ENCODE assay signal across 15 cellular contexts in genomic region chr7:20228654-20229053, GRCh38. TPM values are rescaled to one million over a fixed set of nuclear protein-coding genes. Genes with fewer than 3 reads are reported as not detected.
DNase-seq lines count a peak whose midpoint lies in the region; ATAC-seq, FAIRE-seq and TF ChIP-seq lines count a peak whose summit lies in the region.
"Had no signal": no experiment of that assay in that cellular context is flagged by ENCODE, and none has a peak within 500 bp of the region (broad histone marks: within the 10 kb centered on the region; RNA-seq: fewer than 3 reads in every experiment).

No MANE protein-coding gene starts in this region.

- no peaks in the 10 kb centered on the region for H3K79me2 ChIP-seq in astrocyte (ENCODE audit: insufficient read depth, low read length)
- no peaks in the 10 kb centered on the region for H3K79me2 ChIP-seq in neural progenitor cell (ENCODE audit: low read depth)

- H3K27me3 ChIP-seq in IMR-90 (ENCODE audit: control insufficient read depth, insufficient read depth, low read length) = no peaks in the 10 kb centered on the region
- no peaks in the 10 kb centered on the region for H3K27me3 ChIP-seq in astrocyte (ENCODE audit: insufficient read depth, low read length)
- no peaks in the 10 kb centered on the region for H3K27me3 ChIP-seq in neural progenitor cell
- H3K27me3 ChIP-seq: BE2C had no signal

- no peak overlapping the region for H3K23ac ChIP-seq in IMR-90 (ENCODE audit: low read depth, low read length)

- H4K20me1 ChIP-seq in IMR-90 (ENCODE audit: insufficient read depth, low read length) (no peaks in the 10 kb centered on the region), astrocyte (ENCODE audit: insufficient read depth, low read length) (no peaks in the 10 kb centered on the region), neural progenitor cell (ENCODE audit: low read depth) (no peaks in the 10 kb centered on the region)

- no peak overlapping the region for H3K9ac ChIP-seq in IMR-90 (ENCODE audit: low read depth, low read length)
- no peak overlapping the region for H3K9ac ChIP-seq in astrocyte (ENCODE audit: low read length)
- H3K9ac ChIP-seq in neural progenitor cell = no peak overlapping the region

- no peak overlapping the region for H3K27ac ChIP-seq in IMR-90 (ENCODE audit: insufficient read depth, low read length)
- no peak overlapping the region for H3K27ac ChIP-seq in astrocyte (ENCODE audit: low read depth, low read length)
- no peak overlapping the region for H3K27ac ChIP-seq in neural progenitor cell
- H3K27ac ChIP-seq: A549, C4-2B, HL-60 had no signal

- TF ChIP-seq RAD21 in IMR-90 (IDR thresholded peaks at IDR 0.05; ENCODE audit: low read length) = no peak

- no TSS peak for BruUV-seq in IMR-90 (replicated peaks; lab: Mats Ljungman, UMichigan)

- H3K27ac Mint-ChIP-seq in astrocyte (ENCODE audit: unreplicated experiment) (peak overlapping the region; percentile 38), neural progenitor cell (no peak overlapping the region)
- H3K27ac Mint-ChIP-seq: CD4-positive, alpha-beta memory T cell had no signal

- dilution Hi-C loops in IMR-90 (cut with HindIII; ENCODE audit: low sequenced_read_pairs, unreplicated experiment) = no loop called here

- H3K4me1 Mint-ChIP-seq in astrocyte (ENCODE audit: low read depth, unreplicated experiment) (peaks cover 16% of the 10 kb centered on the region), neural progenitor cell (peaks cover 8% of the 10 kb centered on the region)
- H3K4me1 Mint-ChIP-seq: CD4-positive, alpha-beta memory T cell had no signal

- H2BK5ac ChIP-seq in IMR-90 (ENCODE audit: low read depth, low read length, poor library complexity, severe bottlenecking) = no peak overlapping the region

- H2AFZ ChIP-seq in IMR-90 (replicated peaks; ENCODE audit: low read length, poor library complexity) (no peak overlapping the region), astrocyte (ENCODE audit: low read depth, low read length) (no peak overlapping the region), neural progenitor cell (replicated peaks) (no peak overlapping the region)

- H3K9me3 Mint-ChIP-seq in astrocyte (ENCODE audit: unreplicated experiment) = peaks cover 1% of the 10 kb centered on the region
- no peaks in the 10 kb centered on the region for H3K9me3 Mint-ChIP-seq in neural progenitor cell

- H3K18ac ChIP-seq in IMR-90 (ENCODE audit: low read depth, low read length) = peak overlapping the region; percentile 79

- H3K4me2 ChIP-seq in IMR-90 (ENCODE audit: low read depth, low read length) (no peak overlapping the region), astrocyte (ENCODE audit: low read length) (no peak overlapping the region), neural progenitor cell (peak overlapping the region; percentile 1)
- H3K4me2 ChIP-seq: A549 had no signal

- no peaks in the 10 kb centered on the region for H3K9me3 ChIP-seq in IMR-90 (ENCODE audit: control insufficient read depth, insufficient read depth, low read length)
- H3K9me3 ChIP-seq in astrocyte (ENCODE audit: insufficient read depth, low read depth, low read length) = no peaks in the 10 kb centered on the region
- H3K9me3 ChIP-seq in neural progenitor cell (ENCODE audit: low read depth) = no peaks in the 10 kb centered on the region
- H3K9me3 ChIP-seq: A549, BE2C had no signal

- DNase-seq in IMR-90 (no peak), astrocyte (ENCODE audit: low read depth) (no peak), neural progenitor cell (ENCODE audit: low spot score) (peak; percentile 32), DMS114 treated with DMSO at 0.1 percent for 48 hours (lab: John Stamatoyannopoulos, UW; ENCODE audit: unreplicated experiment) (no peak), SK-N-DZ (ENCODE audit: low spot score) (no peak), medulla oblongata (ENCODE audit: extremely low spot score) (no peak)
- DNase-seq in activated CD8-positive, alpha-beta memory T cell treated with anti-CD3 and anti-CD28 coated beads for 24 hours = no peak
- DNase-seq: BE2C; CD4-positive, alpha-beta memory T cell; KG1 had no signal

- intact Hi-C loops in IMR-90 (cut with micrococcal nuclease) = no loop called here

- H3K4me3 ChIP-seq in IMR-90 (ENCODE audit: insufficient read depth, low read depth, low read length) = no peak overlapping the region
- no peak overlapping the region for H3K4me3 ChIP-seq in astrocyte (ENCODE audit: insufficient read depth, low read depth, low read length)
- no peak overlapping the region for H3K4me3 ChIP-seq in neural progenitor cell
- H3K4me3 ChIP-seq: A549 had no signal

- peak overlapping the region; percentile 62; the same call in 1 of the 2 replicates for H4K5ac ChIP-seq in IMR-90 (ENCODE audit: low read depth, low read length)

- H3K79me1 ChIP-seq in IMR-90 (ENCODE audit: low read depth in 1 of 2, low read length in 2 of 2) = no peaks in the 10 kb centered on the region

- in situ Hi-C loops in IMR-90 (cut with MboI; ENCODE audit: low sequenced_read_pairs) = no loop called here

- peak overlapping the region in 1 of 2 experiments; percentile 46; a peak in 1 of 4 replicates for H4K8ac ChIP-seq in IMR-90 (ENCODE audit: low read depth in 2 of 2, low read length in 2 of 2)

- H3K27me3 Mint-ChIP-seq in astrocyte (ENCODE audit: low read depth, unreplicated experiment) (no peaks in the 10 kb centered on the region), neural progenitor cell (ENCODE audit: insufficient read depth, low read depth) (no peaks in the 10 kb centered on the region)
- H3K27me3 Mint-ChIP-seq: CD4-positive, alpha-beta memory T cell had no signal

- peak overlapping the region; percentile 17; the same call in 1 of the 2 replicates for H3K4ac ChIP-seq in IMR-90 (ENCODE audit: low read depth, low read length)

- H3K36me3 ChIP-seq in IMR-90 (ENCODE audit: control insufficient read depth, insufficient read depth, low read length) (no peaks in the 10 kb centered on the region), astrocyte (ENCODE audit: insufficient read depth, low read length) (no peaks in the 10 kb centered on the region), neural progenitor cell (no peaks in the 10 kb centered on the region)
- H3K36me3 ChIP-seq: BE2C had no signal

- H2BK15ac ChIP-seq in IMR-90 (ENCODE audit: low read depth, low read length) = peak overlapping the region; percentile 44; the same call in 1 of the 3 replicates

- H3K9me1 ChIP-seq in IMR-90 (ENCODE audit: insufficient read depth, low read length) = no peaks in the 10 kb centered on the region

- POLR2A ChIA-PET in IMR-90 (lab: Charles Lee; ENCODE audit: unreplicated experiment) = no interaction called here

- TF ChIP-seq POLR2A in IMR-90 (IDR thresholded peaks at IDR 0.05; ENCODE audit: low read depth, low read length) = no peak

- peaks cover 2% of the 10 kb centered on the region; the same call in 1 of the 2 replicates for H3K4me1 ChIP-seq in IMR-90 (ENCODE audit: control insufficient read depth, insufficient read depth, low read length)
- peaks cover 9% of the 10 kb centered on the region for H3K4me1 ChIP-seq in astrocyte (ENCODE audit: insufficient read depth, low read length)
- H3K4me1 ChIP-seq in neural progenitor cell = peaks cover 7% of the 10 kb centered on the region
- H3K4me1 ChIP-seq: A549 had no signal

- no peaks in the 10 kb centered on the region for H3F3A ChIP-seq in neural progenitor cell (ENCODE audit: low read depth)

- H3K36me3 Mint-ChIP-seq in astrocyte (ENCODE audit: low read depth, unreplicated experiment) (no peaks in the 10 kb centered on the region), neural progenitor cell (no peaks in the 10 kb centered on the region)
- H3K36me3 Mint-ChIP-seq: CD4-positive, alpha-beta memory T cell had no signal

- no peak for FAIRE-seq in astrocyte (lab: Jason Lieb, UNC)
- FAIRE-seq: A549, D721Med had no signal

- ATAC-seq in IMR-90 (ENCODE audit: low read depth) = no peak
- ATAC-seq: A549, HCT116 had no signal

- H3K56ac ChIP-seq in IMR-90 (ENCODE audit: extremely low read depth, insufficient read depth, low read length) = no peak overlapping the region

- no peak overlapping the region for H2BK20ac ChIP-seq in IMR-90 (ENCODE audit: low read depth, low read length)

- TF ChIP-seq CTCF in IMR-90 (conservative IDR thresholded peaks at IDR 0.05; ENCODE audit: low read depth, low read length) = no peak
- no peak for TF ChIP-seq CTCF in astrocyte (IDR thresholded peaks at IDR 0.05; ENCODE audit: insufficient read depth, low read depth, low read length)
- TF ChIP-seq CTCF in neural progenitor cell (IDR thresholded peaks at IDR 0.05) = no peak

- peak overlapping the region; percentile 29; the same call in 1 of the 2 replicates for H2BK120ac ChIP-seq in IMR-90 (ENCODE audit: low read depth, low read length)

- H2AK9ac ChIP-seq in IMR-90 (replicated peaks; ENCODE audit: low read depth, low read length, poor library complexity) = no peak overlapping the region

- H3K4me3 Mint-ChIP-seq in astrocyte (ENCODE audit: unreplicated experiment) = no peak overlapping the region
- H3K4me3 Mint-ChIP-seq in neural progenitor cell = no peak overlapping the region
- H3K4me3 Mint-ChIP-seq: CD4-positive, alpha-beta memory T cell had no signal

- H3K14ac ChIP-seq in IMR-90 (replicated peaks; ENCODE audit: low read depth, low read length) = no peak overlapping the region

- no peak overlapping the region for H4K91ac ChIP-seq in IMR-90 (ENCODE audit: insufficient read depth, low read depth, low read length)

- no peak overlapping the region; the same call in 1 of the 2 replicates for H2AK5ac ChIP-seq in IMR-90 (ENCODE audit: low read depth, low read length)

- CTCF ChIA-PET in IMR-90 (lab: Yijun Ruan, JAX) = no interaction called here

TF ChIP-seq in IMR-90, 13 proteins besides CTCF, POLR2A, EP300 and RAD21 (continues in another document):
- TF ChIP-seq ELK1 (IDR thresholded peaks at IDR 0.05; ENCODE audit: borderline replicate concordance, low read depth, low read length) = no peak

RNA-seq across cellular contexts. Expression of gene MACC1, which starts 11.5 kb away (rescaled TPM):
- total RNA-seq in IMR-90 (2012; rRNA removed) (under 0.01 TPM in 2 replicates), astrocyte (0.19 and 2.0 TPM in 2 replicates), neural progenitor cell (ENCODE audit: low replicate concordance) (5.7 and 7.2 TPM in 2 replicates)
- not detected in 2 replicates for polyA plus RNA-seq in IMR-90 (2012; rRNA removed)
- polyA plus RNA-seq in IMR-90 (2012; cell fraction: cytosol; rRNA removed) = not detected in 2 replicates
- polyA plus RNA-seq in IMR-90 (2012; cell fraction: nucleus; rRNA removed; ENCODE audit: low replicate concordance) = 0.01 TPM in 1 of 2 replicates, not detected in the other
- polyA plus RNA-seq in SK-N-DZ (2014; cell fraction: cytosol; rRNA removed) = not detected in 2 replicates
- polyA plus RNA-seq in SK-N-DZ (2014; cell fraction: nucleus; rRNA removed) = not detected in 2 replicates
